Comparison of ENCODE assay signal across 8 cellular contexts in the genomic region with DNA sequence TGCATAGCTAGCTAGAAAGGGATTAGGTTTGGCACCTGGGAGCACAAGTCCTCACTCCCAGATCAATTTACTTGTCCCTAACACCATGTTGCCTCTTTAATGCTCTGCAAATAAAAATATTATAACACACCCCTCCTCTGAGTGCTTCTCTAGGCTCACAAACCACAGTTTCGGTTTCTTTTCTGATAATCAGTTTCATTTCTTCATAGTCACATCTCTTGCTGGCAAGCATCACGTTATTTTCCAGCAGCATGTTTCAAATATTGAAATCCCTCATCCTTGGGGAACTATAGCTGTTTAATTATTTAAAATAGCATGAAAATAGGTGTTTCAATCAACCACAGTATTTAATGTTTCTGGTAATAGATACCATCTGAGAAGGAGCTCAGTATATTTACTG. TPM values are rescaled to one million over a fixed set of nuclear protein-coding genes. Genes with fewer than 3 reads are reported as not detected.
DNase-seq lines count a peak whose midpoint lies in the region; ATAC-seq, FAIRE-seq and TF ChIP-seq lines count a peak whose summit lies in the region.

No MANE protein-coding gene starts in this region.

- H3K27ac ChIP-seq in upper lobe of right lung = peak overlapping the region; percentile 38

- no peaks in the 10 kb centered on the region for H3K27me3 ChIP-seq in upper lobe of right lung

- peaks cover 10% of the 10 kb centered on the region for H3K4me1 ChIP-seq in upper lobe of right lung

- TF ChIP-seq CTCF in NB4 (IDR thresholded peaks at IDR 0.05; ENCODE audit: low read depth, low read length) (no peak), upper lobe of right lung (IDR thresholded peaks at IDR 0.05) (no peak)

- H3K36me3 ChIP-seq in upper lobe of right lung = no peaks in the 10 kb centered on the region

- no peak for TF ChIP-seq POLR2A in H54 (IDR thresholded peaks at IDR 0.05; ENCODE audit: low read depth, low read length)
- no peak for TF ChIP-seq POLR2A in NB4 (IDR thresholded peaks at IDR 0.05; ENCODE audit: extremely low read depth, insufficient read length)

- DNase-seq in NCI-H748 (lab: John Stamatoyannopoulos, UW; ENCODE audit: unreplicated experiment) = peak; percentile 40
- DNase-seq in NCI-H748 treated with DMSO at 0.1 percent for 48 hours (lab: John Stamatoyannopoulos, UW) = no peak
- peak; percentile 14 for DNase-seq in H54 (ENCODE audit: insufficient read length, low spot score)
- peak; percentile 14 for DNase-seq in NB4 (ENCODE audit: low read depth)
- DNase-seq in fibroblast of gingiva (ENCODE audit: low read depth) = peak; percentile 25
- DNase-seq in upper lobe of right lung = no peak
- DNase-seq in epidermal melanocyte (ENCODE audit: insufficient read length, low spot score) = no peak
- DNase-seq in NCI-H2081 treated with DMSO at 0.1 percent for 48 hours (lab: John Stamatoyannopoulos, UW) = no peak

- H3K4me3 ChIP-seq in NB4 (ENCODE audit: low read depth, low read length) (no peak overlapping the region), upper lobe of right lung (peak overlapping the region; percentile 15)

- intact Hi-C loops in upper lobe of right lung (cut with DNase I) = no loop called here

- peak; percentile 72 for ATAC-seq in upper lobe of right lung

- FAIRE-seq in H54 (lab: Jason Lieb, UNC) = peak; percentile 84

- H3K9me3 ChIP-seq in upper lobe of right lung = no peaks in the 10 kb centered on the region

RNA-seq across cellular contexts. Expression of gene SMCHD1, which starts 13.9 kb away (rescaled TPM):
- 54.1 TPM for total RNA-seq in upper lobe of right lung

Comparison
In these comparisons a context has a peak if more than half of its experiments do, and no peak if none do; other contexts are left out.
1. DNase-seq: peak in NCI-H748 (single experiment), H54 (single experiment), NB4 (single experiment) and fibroblast of gingiva (single experiment); none in NCI-H748 treated with DMSO at 0.1 percent for 48 hours (single experiment), upper lobe of right lung (single experiment), epidermal melanocyte (single experiment) and NCI-H2081 treated with DMSO at 0.1 percent for 48 hours (single experiment).